Comparison of ENCODE assay signal across 8 cellular contexts in genomic region chr14:54622189-54622958, GRCh38. TPM values are rescaled to one million over a fixed set of nuclear protein-coding genes. Genes with fewer than 3 reads are reported as not detected.
DNase-seq lines count a peak whose midpoint lies in the region; ATAC-seq and TF ChIP-seq lines count a peak whose summit lies in the region.

No MANE protein-coding gene starts in this region.

- no peak for TF ChIP-seq EP300 in stomach (IDR thresholded peaks at IDR 0.05)

- TF ChIP-seq CTCF in adrenal gland (IDR thresholded peaks at IDR 0.05): no peak
- no peak for TF ChIP-seq CTCF in stomach (IDR thresholded peaks at IDR 0.05)

- H3K27me3 ChIP-seq in adrenal gland (no peaks in the 10 kb centered on the region), stomach (no peaks in the 10 kb centered on the region)

- H3K4me1 ChIP-seq in adrenal gland (replicated peaks in 1 of 2) (peaks cover 0 to 3% of the 10 kb centered on the region in 2 donors), stomach (peaks cover 0 to 37% (median 19%) of the 10 kb centered on the region in 4 donors)

- H3K36me3 ChIP-seq in adrenal gland (replicated peaks in 1 of 2) (no peaks in the 10 kb centered on the region), stomach (no peaks in the 10 kb centered on the region)

- H3K4me1 Mint-ChIP-seq in T-helper 2 cell treated with Interferon-gamma antibody and Interleukin-4, amounts not matched to agents 5 μg/mL and 100 μg/mL, for 36 hours (ENCODE audit: low read depth): peaks cover 20% of the 10 kb centered on the region

- ATAC-seq in GM18870 (IDR thresholded peaks at IDR 0.05; ENCODE audit: unreplicated experiment) (peak; percentile 85), HG02588 (IDR thresholded peaks at IDR 0.05; ENCODE audit: unreplicated experiment) (peak; percentile 94)

- peak; percentile 68 for DNase-seq in T-helper 2 cell treated with Interferon-gamma antibody and Interleukin-4, amounts not matched to agents 5 μg/mL and 100 μg/mL, for 36 hours (ENCODE audit: low spot score)
- DNase-seq in stimulated activated CD4-positive, alpha-beta T cell treated with anti-CD3 and anti-CD28 coated beads, Interleukin-1b, Interleukin-23, amount 100 ng/mL, for 24 hours (ENCODE audit: low read depth in 4 of 4, low spot score in 1 of 4): peak in 3 of 4 experiments; percentile 27 to 62 (median 40)
- DNase-seq in adrenal gland (no peak), NCI-H2196 (lab: John Stamatoyannopoulos, UW; ENCODE audit: unreplicated experiment) (no peak), stomach (no peak), SIG-M5 treated with dmso at 0.1 percent for 504 hours (lab: John Stamatoyannopoulos, UW; ENCODE audit: unreplicated experiment) (no peak)

- H3K9me3 ChIP-seq in adrenal gland (replicated peaks in 1 of 3) (no peaks in the 10 kb centered on the region), stomach (no peaks in the 10 kb centered on the region)

- intact Hi-C loops in adrenal gland (cut with DNase I) (loop anchor here in 1 of 2 donors (10.0 kb wide), 1 partner anchor 48 kb away; no protein-coding TSS in a partner anchor), stomach (cut with DNase I; ENCODE audit: low total_unique reads) (no loop called here)

- H3K4me3 Mint-ChIP-seq in T-helper 2 cell treated with Interferon-gamma antibody and Interleukin-4, amounts not matched to agents 5 μg/mL and 100 μg/mL, for 36 hours: no peak overlapping the region

- H3K27me3 Mint-ChIP-seq in T-helper 2 cell treated with Interferon-gamma antibody and Interleukin-4, amounts not matched to agents 5 μg/mL and 100 μg/mL, for 36 hours (ENCODE audit: low read depth): peaks cover 2% of the 10 kb centered on the region

- H3K4me3 ChIP-seq in adrenal gland (no peak overlapping the region), stomach (no peak overlapping the region)

- H3K9me3 Mint-ChIP-seq in T-helper 2 cell treated with Interferon-gamma antibody and Interleukin-4, amounts not matched to agents 5 μg/mL and 100 μg/mL, for 36 hours: peaks cover 5% of the 10 kb centered on the region

- H3K27ac Mint-ChIP-seq in T-helper 2 cell treated with Interferon-gamma antibody and Interleukin-4, amounts not matched to agents 5 μg/mL and 100 μg/mL, for 36 hours: no peak overlapping the region

- no peak for TF ChIP-seq POLR2A in adrenal gland (IDR thresholded peaks at IDR 0.05)
- no peak for TF ChIP-seq POLR2A in stomach (IDR thresholded peaks at IDR 0.05)

- WGBS in adrenal gland, 4 donors: 92 to 96% (median 93%) methylated on average over 9 of the region's 9 CpGs
- 87 to 93% (median 92%) methylated on average over 9 of the region's 9 CpGs for WGBS in stomach, 5 donors

- no peaks in the 10 kb centered on the region for H3K36me3 Mint-ChIP-seq in T-helper 2 cell treated with Interferon-gamma antibody and Interleukin-4, amounts not matched to agents 5 μg/mL and 100 μg/mL, for 36 hours (ENCODE audit: low read depth)

- H3K27ac ChIP-seq in adrenal gland (no peak overlapping the region), stomach (no peak overlapping the region)

RNA-seq across cellular contexts. Expression of gene SAMD4A, which starts 55.4 kb away (rescaled TPM):
- total RNA-seq in adrenal gland: 10 to 100 TPM in 5 of 8 donors, 1 to 10 TPM in 3; 8.2 to 13.2 (median 10.7) TPM
- 1 to 10 TPM; 2.2 to 7.0 (median 3.0) TPM for polyA plus RNA-seq in adrenal gland
- 10 to 100 TPM; 11.6 to 67.4 (median 19.8) TPM for total RNA-seq in stomach
- polyA plus RNA-seq in stomach: 10 to 100 TPM in 1 of 3 donors, 1 to 10 TPM in 2; 2.5 to 12.1 (median 5.3) TPM

Comparison
In these comparisons a context has a peak if more than half of its experiments do, and no peak if none do; other contexts are left out.
1. DNase-seq: peak in T-helper 2 cell treated with Interferon-gamma antibody and Interleukin-4, amounts not matched to agents 5 μg/mL and 100 μg/mL, for 36 hours (single experiment) and stimulated activated CD4-positive, alpha-beta T cell treated with anti-CD3 and anti-CD28 coated beads, Interleukin-1b, Interleukin-23, amount 100 ng/mL, for 24 hours (3 of 4); none in adrenal gland (0 of 7), NCI-H2196 (single experiment), stomach (single experiment) and SIG-M5 treated with dmso at 0.1 percent for 504 hours (single experiment).